ENCODE assay signal across 28 cellular contexts in the genomic region with DNA sequence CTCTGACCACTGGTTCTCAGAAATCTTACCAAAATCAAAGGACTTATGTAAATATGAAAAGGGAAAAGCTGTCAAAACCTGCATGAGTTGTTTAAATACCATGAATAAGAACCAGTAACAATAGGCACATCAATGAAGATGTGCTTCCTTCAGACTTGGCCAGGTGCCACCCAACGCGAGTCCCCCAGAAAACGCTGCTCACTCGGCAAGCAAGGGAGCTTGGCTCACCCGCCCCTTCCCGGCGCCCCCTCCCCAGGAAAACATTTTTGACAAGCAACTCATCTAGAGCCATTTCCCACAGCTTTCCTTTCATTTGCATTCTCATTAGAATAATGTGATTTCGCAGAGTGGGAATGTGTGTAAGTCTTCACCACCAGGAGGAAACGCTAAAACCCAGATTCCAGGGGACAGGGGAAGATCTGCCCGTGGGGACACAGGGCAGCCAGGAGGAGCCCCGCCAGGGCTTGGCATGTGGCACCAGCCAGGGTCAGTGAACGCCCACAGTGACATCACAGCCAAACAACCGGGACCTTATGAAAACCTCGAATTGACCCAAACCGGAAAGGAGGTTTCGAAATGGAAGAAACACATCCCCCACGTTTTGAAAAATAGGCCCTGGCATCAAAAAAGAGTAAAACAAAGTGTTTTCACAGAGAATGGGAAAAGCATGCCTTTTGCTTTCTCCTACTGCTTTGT.
A peak's percentile ranks its signal among the peaks of the same experiment; 100 is the strongest.
DNase-seq lines count a peak whose midpoint lies in the region; ATAC-seq and TF ChIP-seq lines count a peak whose summit lies in the region.
"Had no signal": no experiment of that assay in that cellular context is flagged by ENCODE, and none has a peak within 500 bp of the region (broad histone marks: within the 10 kb centered on the region; RNA-seq: fewer than 3 reads in every experiment).

No MANE protein-coding gene starts in this region.

- no peak overlapping the region for H3K27ac ChIP-seq in ovary
- no peak overlapping the region for H3K27ac ChIP-seq in PC-3 (ENCODE audit: low read length)
- H3K27ac ChIP-seq: colonic mucosa, Peyer's patch, prostate gland, SJSA1, thoracic aorta had no signal

- H3K4me1 ChIP-seq in ovary (ENCODE audit: insufficient read depth) = peaks cover 6% of the 10 kb centered on the region
- no peaks in the 10 kb centered on the region for H3K4me1 ChIP-seq in PC-3 (ENCODE audit: insufficient read depth, low read length)
- H3K4me1 ChIP-seq: colonic mucosa, Peyer's patch, prostate gland, SJSA1 had no signal

- H4K20me1 ChIP-seq in PC-3 (ENCODE audit: low read length) = no peaks in the 10 kb centered on the region

- intact Hi-C loops in ovary (cut with DNase I) (no loop called here), PC-3 (cut with micrococcal nuclease) (no loop called here)

- no peak overlapping the region for H3K9ac ChIP-seq in PC-3 (ENCODE audit: low read length)

- H3K36me3 ChIP-seq in H7 (replicated peaks; ENCODE audit: control insufficient read depth, insufficient read depth, low read length) (no peaks in the 10 kb centered on the region), ovary (no peaks in the 10 kb centered on the region), PC-3 (ENCODE audit: low read depth, low read length) (no peaks in the 10 kb centered on the region)
- H3K36me3 ChIP-seq: colonic mucosa, Peyer's patch, prostate gland, SJSA1, thoracic aorta had no signal

- no peak for TF ChIP-seq POLR2A in ovary (IDR thresholded peaks at IDR 0.05)

- H3K27me3 ChIP-seq in H7 (ENCODE audit: control insufficient read depth, insufficient read depth, low read length) (no peaks in the 10 kb centered on the region), ovary (no peaks in the 10 kb centered on the region), PC-3 (ENCODE audit: low read length) (peaks cover 26% of the 10 kb centered on the region)
- H3K27me3 ChIP-seq: colonic mucosa, Peyer's patch, SJSA1 had no signal

- CTCF ChIA-PET in PC-3 (lab: Charles Lee) = no interaction called here

- POLR2A ChIA-PET in PC-3 (lab: Charles Lee; ENCODE audit: unreplicated experiment) = no interaction called here

- H3K4me3 ChIP-seq in H7 (ENCODE audit: insufficient read depth, low read depth, low read length) (no peak overlapping the region), fibroblast of pulmonary artery (replicated peaks; ENCODE audit: low read depth, low read length) (no peak overlapping the region), ovary (no peak overlapping the region), PC-3 (ENCODE audit: low read length) (no peak overlapping the region)
- H3K4me3 ChIP-seq: colonic mucosa, Peyer's patch, prostate gland, SJSA1, thoracic aorta had no signal

- TF ChIP-seq EP300 in ovary (IDR thresholded peaks at IDR 0.05) = no peak

- TF ChIP-seq CTCF in fibroblast of pulmonary artery (IDR thresholded peaks at IDR 0.05; ENCODE audit: low read length, missing control alignments) (no peak), ovary (IDR thresholded peaks at IDR 0.05) (no peak), PC-3 (conservative IDR thresholded peaks at IDR 0.05; ENCODE audit: low read depth, low read length) (no peak)

- DNase-seq in H7 (peak; percentile 33), NCI-H526 (lab: John Stamatoyannopoulos, UW) (peak; percentile 12 to 50), fibroblast of pulmonary artery (ENCODE audit: low read depth) (peak; percentile 3), ovary (peak; percentile 30 to 65 (median 53)), DMS153 (lab: John Stamatoyannopoulos, UW) (no peak), PC-3 (no peak), EL (no peak)
- DNase-seq: activated CD4-positive, alpha-beta T cell treated with anti-CD3 and anti-CD28 coated beads, Interleukin-2, amount 10 ng/mL, durations not matched to agents 24 days and 14 days; activated CD8-positive, alpha-beta memory T cell treated with anti-CD3 and anti-CD28 coated beads, Interleukin-2, amount 10 ng/mL, durations not matched to agents 7 days and 5 days; activated naive CD8-positive, alpha-beta T cell treated with anti-CD3 and anti-CD28 coated beads for 36 hours; CD4-positive, alpha-beta memory T cell; colonic mucosa; DMS 273 treated with DMSO at 0.1 percent for 48 hours; effector memory CD8-positive, alpha-beta T cell; head of caudate nucleus; left colon; natural killer cell; NCI-H1417 treated with DMSO at 0.1 percent for 48 hours; NCI-H2107; NCI-H446 treated with DMSO at 0.1 percent for 48 hours; Peyer's patch; small intestine; stimulated activated naive B cell treated with anti-CD40 and anti-IgM and Interleukin-4, amounts not matched to agents 10 μg/mL and 1 μg/mL and 100 μg/mL, for 72 hours had no signal

- no peaks in the 10 kb centered on the region for H3F3A ChIP-seq in PC-3 (ENCODE audit: low read length, unreplicated experiment)

- H3K9me3 ChIP-seq in ovary (no peaks in the 10 kb centered on the region), PC-3 (ENCODE audit: low read length) (no peaks in the 10 kb centered on the region)
- H3K9me3 ChIP-seq: colonic mucosa, Peyer's patch, prostate gland, SJSA1, thoracic aorta had no signal

- no peak overlapping the region for H3K4me2 ChIP-seq in PC-3 (ENCODE audit: low read length)

- H3K9me2 ChIP-seq in PC-3 (replicated peaks; ENCODE audit: low read length) = no peaks in the 10 kb centered on the region

- WGBS in ovary, 3 donors = 57 to 62% (median 58%) methylated on average over 17 of the region's 17 CpGs

- no peaks in the 10 kb centered on the region for H3K79me2 ChIP-seq in PC-3 (ENCODE audit: low read length)

- H2AFZ ChIP-seq in PC-3 (ENCODE audit: low read length) = no peak overlapping the region

- no TSS peak for BruUV-seq in PC-3 (replicated peaks; lab: Mats Ljungman, UMichigan)

- ATAC-seq in GM19395 (IDR thresholded peaks at IDR 0.05; ENCODE audit: unreplicated experiment) (no peak), PC-3 (no peak)
- ATAC-seq: activated CD8-positive, alpha-beta memory T cell treated with anti-CD3 and anti-CD28 coated beads, Interleukin-2, amount 10 ng/mL, durations not matched to agents 7 days and 5 days; activated T-helper 17 cell treated with anti-CD3 and anti-CD28 coated beads, Interleukin-2, amount 50 U/mL, for 72 hours; effector memory CD8-positive, alpha-beta T cell; left colon; natural killer cell; stimulated activated naive B cell treated with anti-CD40 and anti-IgM and Interleukin-4, amounts not matched to agents 10 μg/mL and 1 μg/mL and 100 μg/mL, for 72 hours had no signal

Comparison
In these comparisons a context has a peak if more than half of its experiments do, and no peak if none do; other contexts are left out.
1. DNase-seq: peak in H7 (single experiment), NCI-H526 (2 of 2), fibroblast of pulmonary artery (single experiment) and ovary (5 of 5); none in DMS153 (single experiment), PC-3 (single experiment) and EL (single experiment).